Comparison of ENCODE assay signal across 24 cellular contexts in genomic region chr1:46903481-46903880, GRCh38. TPM values are rescaled to one million over a fixed set of nuclear protein-coding genes. Genes with fewer than 3 reads are reported as not detected.
DNase-seq lines count a peak whose midpoint lies in the region; ATAC-seq and TF ChIP-seq lines count a peak whose summit lies in the region.
"Had no signal": no experiment of that assay in that cellular context is flagged by ENCODE, and none has a peak within 500 bp of the region (broad histone marks: within the 10 kb centered on the region; RNA-seq: fewer than 3 reads in every experiment).

No MANE protein-coding gene starts in this region.

- DNase-seq in NCI-H748 (lab: John Stamatoyannopoulos, UW; ENCODE audit: unreplicated experiment) (peak; percentile 33), NCI-H748 treated with DMSO at 0.1 percent for 48 hours (lab: John Stamatoyannopoulos, UW) (no peak), DMS53 treated with DMSO at 0.1 percent for 48 hours (lab: John Stamatoyannopoulos, UW; ENCODE audit: unreplicated experiment) (peak; percentile 90), NCI-H510A treated with DMSO at 0.1 percent for 48 hours (lab: John Stamatoyannopoulos, UW) (peak; percentile 46), stomach (peak; percentile 56), NCI-H146 (lab: John Stamatoyannopoulos, UW) (no peak)
- DNase-seq in activated CD4-positive, alpha-beta T cell treated with anti-CD3 and anti-CD28 coated beads, Interleukin-2, amount 10 ng/mL, durations not matched to agents 24 days and 14 days = no peak
- DNase-seq: CD4-positive, alpha-beta memory T cell; GDM1; H7; Karpas-422; MM.1S; NCI-H1092; NCI-H187 treated with DMSO at 0.1 percent for 48 hours; T-helper 2 cell had no signal

- peak overlapping the region in 3 of 5 donors; percentile 44 to 53 (median 50) for H3K27ac ChIP-seq in stomach
- H3K27ac ChIP-seq: A549, HL-60, SJSA1 had no signal

- H3K9me3 ChIP-seq in stomach = peaks cover 0 to 18% (median 3%) of the 10 kb centered on the region in 4 donors
- H3K9me3 ChIP-seq: A549, SJSA1 had no signal

- H3K4me3 ChIP-seq in stomach = no peak overlapping the region
- H3K4me3 ChIP-seq: A549, SJSA1 had no signal

- 24 to 47% (median 39%) methylated on average over 4 of the region's 4 CpGs for WGBS in stomach, 5 donors

- no peaks in the 10 kb centered on the region for H3K4me1 Mint-ChIP-seq in activated CD4-positive, alpha-beta T cell treated with anti-CD3 and anti-CD28 coated beads, Interleukin-2, amount 10 ng/mL, durations not matched to agents 24 days and 14 days
- H3K4me1 Mint-ChIP-seq: CD4-positive, alpha-beta memory T cell; IgD-negative memory B cell had no signal

- H3K27ac Mint-ChIP-seq in activated CD4-positive, alpha-beta T cell treated with anti-CD3 and anti-CD28 coated beads, Interleukin-2, amount 10 ng/mL, durations not matched to agents 24 days and 14 days = no peak overlapping the region
- H3K27ac Mint-ChIP-seq: CD4-positive, alpha-beta memory T cell; IgD-negative memory B cell had no signal

- no peak for TF ChIP-seq CTCF in stomach (IDR thresholded peaks at IDR 0.05)

- ATAC-seq in GM19324 (IDR thresholded peaks at IDR 0.05; ENCODE audit: low FRiP score, unreplicated experiment) = no peak
- ATAC-seq: A549 had no signal

- peaks cover 4% of the 10 kb centered on the region for H3K27me3 Mint-ChIP-seq in activated CD4-positive, alpha-beta T cell treated with anti-CD3 and anti-CD28 coated beads, Interleukin-2, amount 10 ng/mL, durations not matched to agents 24 days and 14 days

- no peaks in the 10 kb centered on the region for H3K27me3 ChIP-seq in stomach
- H3K27me3 ChIP-seq: SJSA1 had no signal

- no peaks in the 10 kb centered on the region for H3K36me3 Mint-ChIP-seq in activated CD4-positive, alpha-beta T cell treated with anti-CD3 and anti-CD28 coated beads, Interleukin-2, amount 10 ng/mL, durations not matched to agents 24 days and 14 days (ENCODE audit: low read depth)
- H3K36me3 Mint-ChIP-seq: IgD-negative memory B cell had no signal

- no peak for TF ChIP-seq EP300 in stomach (IDR thresholded peaks at IDR 0.05)

- TF ChIP-seq POLR2A in stomach (IDR thresholded peaks at IDR 0.05) = no peak

- intact Hi-C loops in stomach (cut with DNase I; ENCODE audit: low total_unique reads) = no loop called here
- intact Hi-C loops in activated CD4-positive, alpha-beta T cell treated with anti-CD3 and anti-CD28 coated beads, Interleukin-2, amount 10 ng/mL, durations not matched to agents 24 days and 14 days (cut with micrococcal nuclease) = no loop called here

- H3K9me3 Mint-ChIP-seq in activated CD4-positive, alpha-beta T cell treated with anti-CD3 and anti-CD28 coated beads, Interleukin-2, amount 10 ng/mL, durations not matched to agents 24 days and 14 days = peaks cover 11% of the 10 kb centered on the region

- H3K4me1 ChIP-seq in stomach = peaks cover 0 to 14% (median 6%) of the 10 kb centered on the region in 4 donors
- H3K4me1 ChIP-seq: A549, SJSA1 had no signal

- H3K36me3 ChIP-seq in stomach = no peaks in the 10 kb centered on the region
- H3K36me3 ChIP-seq: SJSA1 had no signal

- no peak overlapping the region for H3K4me3 Mint-ChIP-seq in activated CD4-positive, alpha-beta T cell treated with anti-CD3 and anti-CD28 coated beads, Interleukin-2, amount 10 ng/mL, durations not matched to agents 24 days and 14 days
- H3K4me3 Mint-ChIP-seq: CD4-positive, alpha-beta memory T cell; IgD-negative memory B cell had no signal

RNA-seq across cellular contexts. Expression of gene CYP4A11, which starts 37.8 kb away (rescaled TPM):
- 1 to 10 TPM in 1 of 5 donors, under 1 TPM in 1, not detected in 3; 0.92 to 2.2 TPM for total RNA-seq in stomach
- under 1 TPM in 1 of 3 donors, not detected in 2; 0.68 TPM for polyA plus RNA-seq in stomach
- not detected in 2 replicates for total RNA-seq in activated CD4-positive, alpha-beta T cell treated with anti-CD3 and anti-CD28 coated beads, Interleukin-2, amount 10 ng/mL, durations not matched to agents 24 days and 14 days
- total RNA-seq: CD4-positive, alpha-beta memory T cell; Daoy; H7; HT1080; NCI-H460; SJSA1 had no signal
- polyA plus RNA-seq: A549; BJ; CD4-positive, alpha-beta memory T cell; IgD-negative memory B cell had no signal

Comparison
In these comparisons a context has a peak if more than half of its experiments do, and no peak if none do; other contexts are left out.
1. DNase-seq: peak in NCI-H748 (single experiment), DMS53 treated with DMSO at 0.1 percent for 48 hours (single experiment), NCI-H510A treated with DMSO at 0.1 percent for 48 hours (single experiment) and stomach (single experiment); none in NCI-H748 treated with DMSO at 0.1 percent for 48 hours (single experiment), NCI-H146 (single experiment) and activated CD4-positive, alpha-beta T cell treated with anti-CD3 and anti-CD28 coated beads, Interleukin-2, amount 10 ng/mL, durations not matched to agents 24 days and 14 days (single experiment).